17 cellular contexts compared by ENCODE assay signal in genomic region chr9:69975681-69976080, GRCh38.
DNase-seq lines count a peak whose midpoint lies in the region; ATAC-seq and TF ChIP-seq lines count a peak whose summit lies in the region.
"Had no signal": no experiment of that assay in that cellular context is flagged by ENCODE, and none has a peak within 500 bp of the region (broad histone marks: within the 10 kb centered on the region; RNA-seq: fewer than 3 reads in every experiment).

No MANE protein-coding gene starts in this region.

- H3K36me3 ChIP-seq in Loucy (ENCODE audit: insufficient read depth, low read length) (no peaks in the 10 kb centered on the region), muscle layer of colon (ENCODE audit: insufficient read depth, low read length) (no peaks in the 10 kb centered on the region)
- H3K36me3 ChIP-seq: vagina had no signal

- H3F3A ChIP-seq in Loucy (ENCODE audit: low read depth) = no peaks in the 10 kb centered on the region

- H4K20me1 ChIP-seq in Loucy (ENCODE audit: insufficient read depth, low read length, poor library complexity, severe bottlenecking) = no peaks in the 10 kb centered on the region

- no peak overlapping the region for H3K4me3 ChIP-seq in AG09309 (ENCODE audit: control insufficient read depth, low read depth, low read length)
- no peak overlapping the region for H3K4me3 ChIP-seq in Loucy (ENCODE audit: low read length, poor library complexity, severe bottlenecking)
- H3K4me3 ChIP-seq in muscle layer of colon (ENCODE audit: low read depth in 1 of 2, low read length in 2 of 2) = no peak overlapping the region
- H3K4me3 ChIP-seq: skin epidermis, vagina had no signal

- H3K27me3 Mint-ChIP-seq in brain = no peaks in the 10 kb centered on the region

- peak overlapping the region; percentile 1 for H3K27ac ChIP-seq in muscle layer of colon (ENCODE audit: low read depth, low read length)
- H3K27ac ChIP-seq: KMS-11, vagina had no signal

- no peaks in the 10 kb centered on the region for H3K9me3 ChIP-seq in Loucy (ENCODE audit: insufficient read depth, low read depth, low read length)
- H3K9me3 ChIP-seq in muscle layer of colon (ENCODE audit: low read length) = no peaks in the 10 kb centered on the region
- H3K9me3 ChIP-seq: vagina had no signal

- H3K27ac Mint-ChIP-seq in brain = peak overlapping the region in 4 of 5 experiments; percentile 26 to 77 (median 50)

- no peaks in the 10 kb centered on the region for H3K79me2 ChIP-seq in Loucy (ENCODE audit: insufficient read depth, low read length)

- peaks cover 25% of the 10 kb centered on the region for H3K4me1 Mint-ChIP-seq in brain

- no peaks in the 10 kb centered on the region for H3K36me3 Mint-ChIP-seq in brain

- peaks cover 0 to 3% (median 0%) of the 10 kb centered on the region in 5 experiments for H3K9me3 Mint-ChIP-seq in brain

- in situ Hi-C loops in G401 (cut with HindIII; ENCODE audit: low sequenced_read_pairs) = no loop called here

- no peaks in the 10 kb centered on the region for H3K9me2 ChIP-seq in Loucy (replicated peaks; ENCODE audit: low read depth, low read length)

- DNase-seq in AG09309 (ENCODE audit: low read depth) (peak; percentile 46), G401 (ENCODE audit: low spot score) (no peak), DMS79 (lab: John Stamatoyannopoulos, UW) (no peak), DMS153 treated with DMSO at 0.1 percent for 48 hours (lab: John Stamatoyannopoulos, UW; ENCODE audit: unreplicated experiment) (no peak), left colon (no peak)
- DNase-seq: activated T-cell treated with anti-CD3 and anti-CD28 coated beads, Interleukin-2, amount 50 U/mL, for 48 hours; cortex of kidney; NCI-H1694; NCI-H510A treated with DMSO at 0.1 percent for 48 hours; RPMI8226; stimulated activated naive CD4-positive, alpha-beta T cell treated with Interleukin-2 at 50 U/mL for 16 hours had no signal

- H3K27me3 ChIP-seq in Loucy (ENCODE audit: insufficient read depth, low read length, poor library complexity, severe bottlenecking) (no peaks in the 10 kb centered on the region), muscle layer of colon (ENCODE audit: control insufficient read depth in 1 of 2, insufficient read depth in 2 of 2, low read length in 2 of 2) (no peaks in the 10 kb centered on the region)
- H3K27me3 ChIP-seq: vagina had no signal

- H3K4me2 ChIP-seq in Loucy (ENCODE audit: low read depth, low read length, poor library complexity, severe bottlenecking) = no peak overlapping the region
- H3K4me2 ChIP-seq: KMS-11 had no signal

- ATAC-seq in left colon = no peak

- 0 out of 2 replicates have a peak overlapping the region, but pooled peaks have one; percentile 60 for H2AFZ ChIP-seq in Loucy (ENCODE audit: low read length)

- H3K9ac ChIP-seq in Loucy (ENCODE audit: low read depth, low read length, poor library complexity, severe bottlenecking) (no peak overlapping the region), muscle layer of colon (ENCODE audit: low read length) (no peak overlapping the region)
- H3K9ac ChIP-seq: KMS-11 had no signal

- intact Hi-C loops in left colon (cut with DNase I, micrococcal nuclease) = no loop called here

- H3K4me1 ChIP-seq in Loucy (ENCODE audit: insufficient read depth, low read length, poor library complexity, severe bottlenecking) = no peaks in the 10 kb centered on the region
- peaks cover 12% of the 10 kb centered on the region for H3K4me1 ChIP-seq in muscle layer of colon (ENCODE audit: insufficient read depth, low read length)

- peak; percentile 11 for TF ChIP-seq CTCF in AG09309 (IDR thresholded peaks at IDR 0.05; ENCODE audit: control insufficient read depth, insufficient read depth, low read depth, low read length, missing control alignments)
- TF ChIP-seq CTCF in Loucy (conservative IDR thresholded peaks at IDR 0.05; ENCODE audit: low read length) = no peak
- TF ChIP-seq CTCF in brain (conservative IDR thresholded peaks at IDR 0.05) = no peak

- H3K4me3 Mint-ChIP-seq in brain = no peak overlapping the region
